ENCODE assay signal across 18 cellular contexts in genomic region chr7:106063692-106064091, GRCh38. TPM values are rescaled to one million over a fixed set of nuclear protein-coding genes. Genes with fewer than 3 reads are reported as not detected.
DNase-seq lines count a peak whose midpoint lies in the region; ATAC-seq and TF ChIP-seq lines count a peak whose summit lies in the region.
"Had no signal": no experiment of that assay in that cellular context is flagged by ENCODE, and none has a peak within 500 bp of the region (broad histone marks: within the 10 kb centered on the region; RNA-seq: fewer than 3 reads in every experiment).

No MANE protein-coding gene starts in this region.

- no peak overlapping the region for H2AFZ ChIP-seq in Loucy (ENCODE audit: low read length)

- no peak for TF ChIP-seq CTCF in Loucy (conservative IDR thresholded peaks at IDR 0.05; ENCODE audit: low read length)
- TF ChIP-seq CTCF in activated B cell treated with CpG ODN at 0.5 μM for 24 hours (IDR thresholded peaks at IDR 0.05) = no peak

- H3K27me3 ChIP-seq in Loucy (ENCODE audit: insufficient read depth, low read length, poor library complexity, severe bottlenecking) = no peaks in the 10 kb centered on the region
- no peaks in the 10 kb centered on the region for H3K27me3 ChIP-seq in muscle layer of colon (ENCODE audit: control insufficient read depth in 1 of 2, insufficient read depth in 2 of 2, low read length in 2 of 2)
- H3K27me3 ChIP-seq in thymus (ENCODE audit: control insufficient read depth, insufficient read depth) = no peaks in the 10 kb centered on the region
- H3K27me3 ChIP-seq in effector memory CD4-positive, alpha-beta T cell (replicated peaks; ENCODE audit: control insufficient read depth, insufficient read depth, low read length, poor library complexity, severe bottlenecking) = no peaks in the 10 kb centered on the region
- H3K27me3 ChIP-seq: ascending aorta had no signal

- peak overlapping the region; percentile 62 for H3K4me3 Mint-ChIP-seq in activated B cell treated with CpG ODN at 0.5 μM for 24 hours
- H3K4me3 Mint-ChIP-seq: activated naive CD4-positive, alpha-beta T cell treated with anti-CD3 and anti-CD28 coated beads for 36 hours; endodermal cell had no signal

- H3K36me3 ChIP-seq in Loucy (ENCODE audit: insufficient read depth, low read length) (no peaks in the 10 kb centered on the region), muscle layer of colon (ENCODE audit: insufficient read depth, low read length) (no peaks in the 10 kb centered on the region), thymus (ENCODE audit: control insufficient read depth, insufficient read depth) (no peaks in the 10 kb centered on the region)
- no peaks in the 10 kb centered on the region for H3K36me3 ChIP-seq in effector memory CD4-positive, alpha-beta T cell (ENCODE audit: control insufficient read depth, insufficient read depth, low read length)
- H3K36me3 ChIP-seq: ascending aorta had no signal

- no peaks in the 10 kb centered on the region for H3F3A ChIP-seq in Loucy (ENCODE audit: low read depth)

- peaks cover 1% of the 10 kb centered on the region for H3K36me3 Mint-ChIP-seq in activated B cell treated with CpG ODN at 0.5 μM for 24 hours (ENCODE audit: low read depth)

- H3K9me3 Mint-ChIP-seq in activated B cell treated with CpG ODN at 0.5 μM for 24 hours = peaks cover 2% of the 10 kb centered on the region
- H3K9me3 Mint-ChIP-seq: activated naive CD4-positive, alpha-beta T cell treated with anti-CD3 and anti-CD28 coated beads for 36 hours had no signal

- H3K9ac ChIP-seq in Loucy (ENCODE audit: low read depth, low read length, poor library complexity, severe bottlenecking) (peak overlapping the region; percentile 48), muscle layer of colon (ENCODE audit: low read length) (no peak overlapping the region)

- H3K27ac Mint-ChIP-seq in activated B cell treated with CpG ODN at 0.5 μM for 24 hours = peak overlapping the region; percentile 99

- H3K9me3 ChIP-seq in Loucy (ENCODE audit: insufficient read depth, low read depth, low read length) = no peaks in the 10 kb centered on the region
- H3K9me3 ChIP-seq in muscle layer of colon (ENCODE audit: low read length) = no peaks in the 10 kb centered on the region
- H3K9me3 ChIP-seq in thymus (ENCODE audit: control insufficient read depth) = no peaks in the 10 kb centered on the region
- H3K9me3 ChIP-seq in effector memory CD4-positive, alpha-beta T cell (ENCODE audit: control insufficient read depth, low read length) = no peaks in the 10 kb centered on the region
- H3K9me3 ChIP-seq: ascending aorta had no signal

- H3K4me1 ChIP-seq in Loucy (ENCODE audit: insufficient read depth, low read length, poor library complexity, severe bottlenecking) (peaks cover 56% of the 10 kb centered on the region), muscle layer of colon (ENCODE audit: insufficient read depth, low read length) (peaks cover 66% of the 10 kb centered on the region), thymus (ENCODE audit: control insufficient read depth, insufficient read depth, low read length) (peaks cover 20% of the 10 kb centered on the region)
- no peaks in the 10 kb centered on the region for H3K4me1 ChIP-seq in effector memory CD4-positive, alpha-beta T cell (ENCODE audit: control insufficient read depth, insufficient read depth, low read length, poor library complexity, severe bottlenecking)

- H3K4me2 ChIP-seq in Loucy (ENCODE audit: low read depth, low read length, poor library complexity, severe bottlenecking) = no peak overlapping the region

- H4K20me1 ChIP-seq in Loucy (ENCODE audit: insufficient read depth, low read length, poor library complexity, severe bottlenecking) = no peaks in the 10 kb centered on the region

- peak overlapping the region; percentile 87 for H3K27ac ChIP-seq in muscle layer of colon (ENCODE audit: low read depth, low read length)
- peak overlapping the region; percentile 9 for H3K27ac ChIP-seq in thymus (ENCODE audit: low read depth)
- H3K27ac ChIP-seq in effector memory CD4-positive, alpha-beta T cell (ENCODE audit: insufficient read depth, low read length, poor library complexity, severe bottlenecking) = no peak overlapping the region

- CTCF ChIA-PET in activated B cell treated with CpG ODN at 0.5 μM for 24 hours (lab: Charles Lee) = no interaction called here

- DNase-seq in activated B cell treated with CpG ODN at 0.5 μM for 24 hours = no peak
- no peak for DNase-seq in NK-92 (lab: John Stamatoyannopoulos, UW; ENCODE audit: unreplicated experiment)
- DNase-seq in effector memory CD4-positive, alpha-beta T cell = no peak
- DNase-seq: activated CD4-positive, alpha-beta T cell treated with anti-CD3 and anti-CD28 coated beads for 48 hours; activated naive CD4-positive, alpha-beta T cell treated with anti-CD3 and anti-CD28 coated beads for 36 hours; activated T-cell treated with anti-CD3 and anti-CD28 coated beads for 4 hours; Calu3; NCI-H1105 treated with DMSO at 0.1 percent for 48 hours; NCI-H774; nucleus accumbens; stimulated activated CD4-positive, alpha-beta T cell treated with anti-CD3 and anti-CD28 coated beads, Interleukin-1b, Interleukin-23, amount 100 ng/mL, for 48 hours had no signal

- no peaks in the 10 kb centered on the region for H3K79me2 ChIP-seq in Loucy (ENCODE audit: insufficient read depth, low read length)

- WGBS in thymus = 99% methylated on average over 2 of the region's 2 CpGs

- ATAC-seq in activated B cell treated with CpG ODN at 0.5 μM for 24 hours (ENCODE audit: low read depth) = no peak
- no peak for ATAC-seq in GM18907 (IDR thresholded peaks at IDR 0.05; ENCODE audit: unreplicated experiment)
- ATAC-seq: sciatic nerve had no signal

- peaks cover 95% of the 10 kb centered on the region for H3K4me1 Mint-ChIP-seq in activated B cell treated with CpG ODN at 0.5 μM for 24 hours

- POLR2A ChIA-PET in activated B cell treated with CpG ODN at 0.5 μM for 24 hours (lab: Charles Lee) = interaction anchor here (1.1 to 9.9 kb wide), 3 partner anchors 9 to 45 kb away, joined by 4 to 402 read pairs (median 351); partner anchors contain the start of gene SYPL1

- H3K4me3 ChIP-seq in Loucy (ENCODE audit: low read length, poor library complexity, severe bottlenecking) (no peak overlapping the region), muscle layer of colon (ENCODE audit: low read depth in 1 of 2, low read length in 2 of 2) (no peak overlapping the region), thymus (ENCODE audit: low read length) (no peak overlapping the region)
- H3K4me3 ChIP-seq in effector memory CD4-positive, alpha-beta T cell (ENCODE audit: insufficient read depth, low read depth, low read length, poor library complexity, severe bottlenecking) = no peak overlapping the region
- H3K4me3 ChIP-seq: ascending aorta had no signal

- no peaks in the 10 kb centered on the region for H3K27me3 Mint-ChIP-seq in activated B cell treated with CpG ODN at 0.5 μM for 24 hours

- intact Hi-C loops in activated B cell treated with CpG ODN at 0.5 μM for 24 hours (cut with micrococcal nuclease) = no loop called here

- H3K9me2 ChIP-seq in Loucy (replicated peaks; ENCODE audit: low read depth, low read length) = no peaks in the 10 kb centered on the region

RNA-seq across cellular contexts. Expression of gene SYPL1, which starts 48.4 kb away (rescaled TPM):
- 109 and 116 TPM in 2 replicates for total RNA-seq in activated B cell treated with CpG ODN at 0.5 μM for 24 hours
- 77.0 TPM for polyA plus RNA-seq in thymus
